Comparison of ENCODE assay signal across 9 cellular contexts in the genomic region with DNA sequence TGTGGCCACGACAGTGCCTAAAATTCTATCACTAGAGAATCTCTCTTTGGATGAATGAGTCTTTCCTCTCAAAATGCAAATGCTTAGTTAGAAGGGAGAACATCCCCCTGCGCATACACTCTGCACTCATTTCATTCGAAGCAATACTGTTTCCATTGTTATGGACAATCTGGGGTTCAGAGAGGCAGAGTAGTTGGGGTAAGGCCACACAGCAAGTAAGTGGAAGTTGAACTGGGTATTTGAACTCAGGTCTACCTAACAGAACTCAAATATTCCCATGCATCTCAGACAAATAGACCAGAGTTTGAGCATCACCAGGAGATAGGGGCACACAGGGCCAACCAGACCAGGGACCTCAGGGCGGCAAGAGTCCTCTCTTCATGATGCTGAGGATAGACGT.
"Had no signal": no experiment of that assay in that cellular context is flagged by ENCODE, and none has a peak within 500 bp of the region (broad histone marks: within the 10 kb centered on the region; RNA-seq: fewer than 3 reads in every experiment).

No MANE protein-coding gene starts in this region.

- H3K9me3 ChIP-seq: HAP-1 had no signal

- H3K36me3 ChIP-seq: HAP-1 had no signal

- DNase-seq: GM23248, GOT3, H7, IMR-90, KBM-7 had no signal

- H3K4me3 ChIP-seq: GM23248, HAP-1 had no signal

- ATAC-seq: HCT116 had no signal

- H3K4me2 ChIP-seq: KMS-11 had no signal

- FAIRE-seq: HTR-8/SVneo had no signal

- H3K4me1 ChIP-seq: HAP-1 had no signal

- H3K27ac ChIP-seq: GM23248, KMS-11 had no signal
